ENCODE assay signal across 23 cellular contexts in the genomic region with DNA sequence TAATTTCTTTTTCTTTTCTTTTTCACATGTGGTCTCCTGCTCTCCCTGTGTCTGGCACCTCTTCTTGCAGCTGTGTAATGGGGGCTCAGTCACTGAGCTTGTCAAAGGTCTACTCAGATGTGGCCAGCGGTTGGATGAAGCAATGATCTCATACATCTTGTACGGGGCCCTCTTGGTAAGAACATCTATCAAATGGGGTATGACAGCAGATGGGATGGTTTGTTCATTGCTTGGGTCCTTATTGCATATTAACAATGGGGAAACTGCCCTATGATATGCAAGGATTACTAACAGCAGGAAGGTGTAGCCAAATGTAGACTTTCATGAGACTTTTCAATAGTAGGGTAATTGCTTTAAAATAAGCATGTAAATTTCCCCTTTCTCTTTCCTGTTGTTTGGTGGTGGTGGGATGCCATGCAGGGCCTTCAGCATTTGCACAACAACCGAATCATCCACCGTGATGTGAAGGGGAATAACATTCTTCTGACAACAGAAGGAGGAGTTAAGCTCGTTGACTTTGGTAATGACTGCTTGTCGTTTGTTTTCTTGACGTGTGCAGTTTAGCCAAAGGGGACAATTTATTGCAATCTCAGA. TPM values are rescaled to one million over a fixed set of nuclear protein-coding genes. Genes with fewer than 3 reads are reported as not detected.
A peak's percentile ranks its signal among the peaks of the same experiment; 100 is the strongest.
DNase-seq lines count a peak whose midpoint lies in the region; ATAC-seq and TF ChIP-seq lines count a peak whose summit lies in the region.
"Had no signal": no experiment of that assay in that cellular context is flagged by ENCODE, and none has a peak within 500 bp of the region (broad histone marks: within the 10 kb centered on the region; RNA-seq: fewer than 3 reads in every experiment).

No MANE protein-coding gene starts in this region.

- H3K27ac Mint-ChIP-seq in endothelial cell (ENCODE audit: unreplicated experiment), result peak overlapping the region; percentile 59
- H3K27ac Mint-ChIP-seq in activated CD4-positive, alpha-beta T cell treated with anti-CD3 and anti-CD28 coated beads for 36 hours, result no peak overlapping the region
- H3K27ac Mint-ChIP-seq: activated naive CD8-positive, alpha-beta T cell; IgD-negative memory B cell had no signal

- no peaks in the 10 kb centered on the region for H3K9me1 ChIP-seq in IMR-90 (ENCODE audit: insufficient read depth, low read length)

- dilution Hi-C loops in IMR-90 (cut with HindIII; ENCODE audit: low sequenced_read_pairs, unreplicated experiment), result no loop called here

- H4K20me1 ChIP-seq in IMR-90 (ENCODE audit: insufficient read depth, low read length) (no peaks in the 10 kb centered on the region), smooth muscle cell (ENCODE audit: low read depth) (no peaks in the 10 kb centered on the region)
- H4K20me1 ChIP-seq: BLaER1 treated with 17β-estradiol and CSF1 and Interleukin-3, amounts not matched to agents 10 nM and 100 nM had no signal

- H3K14ac ChIP-seq in IMR-90 (replicated peaks; ENCODE audit: low read depth, low read length), result no peak overlapping the region

- in situ Hi-C loops in IMR-90 (cut with MboI; ENCODE audit: low sequenced_read_pairs), result no loop called here

- H4K5ac ChIP-seq in IMR-90 (ENCODE audit: low read depth, low read length), result no peak overlapping the region

- POLR2A ChIA-PET in IMR-90 (lab: Charles Lee; ENCODE audit: unreplicated experiment), result no interaction called here
- POLR2A ChIA-PET in activated CD4-positive, alpha-beta T cell treated with anti-CD3 and anti-CD28 coated beads for 36 hours (lab: Charles Lee), result no interaction called here

- no peaks in the 10 kb centered on the region for H3K27me3 ChIP-seq in IMR-90 (ENCODE audit: control insufficient read depth, insufficient read depth, low read length)
- H3K27me3 ChIP-seq in smooth muscle cell (ENCODE audit: low read depth), result no peaks in the 10 kb centered on the region
- H3K27me3 ChIP-seq: BLaER1 treated with 17β-estradiol and CSF1 and Interleukin-3, amounts not matched to agents 10 nM and 100 nM; brain microvascular endothelial cell; transverse colon had no signal

- H3K4me3 ChIP-seq in IMR-90 (ENCODE audit: insufficient read depth, low read depth, low read length) (no peak overlapping the region), smooth muscle cell (no peak overlapping the region)
- H3K4me3 ChIP-seq: BLaER1 treated with 17β-estradiol and CSF1 and Interleukin-3, amounts not matched to agents 10 nM and 100 nM; transverse colon had no signal

- peaks cover 29% of the 10 kb centered on the region for H3K4me1 Mint-ChIP-seq in endothelial cell (ENCODE audit: unreplicated experiment)
- no peaks in the 10 kb centered on the region for H3K4me1 Mint-ChIP-seq in activated CD4-positive, alpha-beta T cell treated with anti-CD3 and anti-CD28 coated beads for 36 hours

- no peak overlapping the region for H3K4me3 Mint-ChIP-seq in endothelial cell (ENCODE audit: unreplicated experiment)
- no peak overlapping the region for H3K4me3 Mint-ChIP-seq in activated CD4-positive, alpha-beta T cell treated with anti-CD3 and anti-CD28 coated beads for 36 hours
- H3K4me3 Mint-ChIP-seq: activated naive CD8-positive, alpha-beta T cell; activated T-cell treated with anti-CD3 and anti-CD28 coated beads, Interleukin-2, amount 50 U/mL, for 4 hours; IgD-negative memory B cell had no signal

- H2BK5ac ChIP-seq in IMR-90 (ENCODE audit: low read depth, low read length, poor library complexity, severe bottlenecking), result no peak overlapping the region

- no peak for TF ChIP-seq RAD21 in IMR-90 (IDR thresholded peaks at IDR 0.05; ENCODE audit: low read length)

- ATAC-seq in IMR-90 (ENCODE audit: low read depth), result no peak
- no peak for ATAC-seq in HG02759 (IDR thresholded peaks at IDR 0.05; ENCODE audit: unreplicated experiment)
- ATAC-seq in activated CD4-positive, alpha-beta T cell treated with anti-CD3 and anti-CD28 coated beads for 36 hours, result no peak
- ATAC-seq: activated T-cell treated with anti-CD3 and anti-CD28 coated beads, Interleukin-2, amount 50 U/mL, for 4 hours; esophagus mucosa; left colon had no signal

- H2AK5ac ChIP-seq in IMR-90 (ENCODE audit: low read depth, low read length), result no peak overlapping the region

- intact Hi-C loops in IMR-90 (cut with micrococcal nuclease), result no loop called here
- intact Hi-C loops in activated CD4-positive, alpha-beta T cell treated with anti-CD3 and anti-CD28 coated beads for 36 hours (cut with DNase I, micrococcal nuclease), result no loop called here

- H3K9ac ChIP-seq in IMR-90 (ENCODE audit: low read depth, low read length), result no peak overlapping the region
- no peak overlapping the region for H3K9ac ChIP-seq in smooth muscle cell (ENCODE audit: low read depth)
- H3K9ac ChIP-seq: BLaER1 treated with 17β-estradiol and CSF1 and Interleukin-3, amounts not matched to agents 10 nM and 100 nM had no signal

- no peak overlapping the region for H3K4me2 ChIP-seq in IMR-90 (ENCODE audit: low read depth, low read length)
- no peak overlapping the region for H3K4me2 ChIP-seq in smooth muscle cell

- H3K79me2 ChIP-seq in smooth muscle cell (ENCODE audit: low read depth), result no peaks in the 10 kb centered on the region

- H3K9me3 Mint-ChIP-seq in endothelial cell (ENCODE audit: unreplicated experiment), result no peaks in the 10 kb centered on the region
- H3K9me3 Mint-ChIP-seq in activated CD4-positive, alpha-beta T cell treated with anti-CD3 and anti-CD28 coated beads for 36 hours (ENCODE audit: low read depth), result peaks cover 6% of the 10 kb centered on the region
- H3K9me3 Mint-ChIP-seq: activated T-cell treated with anti-CD3 and anti-CD28 coated beads, Interleukin-2, amount 50 U/mL, for 4 hours had no signal

- H3K18ac ChIP-seq in IMR-90 (ENCODE audit: low read depth, low read length), result no peak overlapping the region

- no peak overlapping the region for H2BK20ac ChIP-seq in IMR-90 (ENCODE audit: low read depth, low read length)

- H3F3A ChIP-seq in smooth muscle cell (ENCODE audit: low read depth), result no peaks in the 10 kb centered on the region

- TF ChIP-seq POLR2A in IMR-90 (IDR thresholded peaks at IDR 0.05; ENCODE audit: low read depth, low read length), result no peak

- no peak overlapping the region for H2AFZ ChIP-seq in IMR-90 (replicated peaks; ENCODE audit: low read length, poor library complexity)
- H2AFZ ChIP-seq in smooth muscle cell (ENCODE audit: low read depth), result peak overlapping the region; percentile 44

- H4K91ac ChIP-seq in IMR-90 (ENCODE audit: insufficient read depth, low read depth, low read length), result no peak overlapping the region

- H3K27me3 Mint-ChIP-seq in endothelial cell (ENCODE audit: unreplicated experiment), result peaks cover 2% of the 10 kb centered on the region
- no peaks in the 10 kb centered on the region for H3K27me3 Mint-ChIP-seq in activated CD4-positive, alpha-beta T cell treated with anti-CD3 and anti-CD28 coated beads for 36 hours
- H3K27me3 Mint-ChIP-seq: activated naive CD8-positive, alpha-beta T cell had no signal

- peak; percentile 8 for DNase-seq in NCI-H1694 (lab: John Stamatoyannopoulos, UW)
- no peak for DNase-seq in NCI-H1694 treated with DMSO at 0.1 percent for 48 hours (lab: John Stamatoyannopoulos, UW)
- no peak for DNase-seq in IMR-90
- DNase-seq in endothelial cell (ENCODE audit: low spot score), result no peak
- DNase-seq in smooth muscle cell (lab: John Stamatoyannopoulos, UW; ENCODE audit: unreplicated experiment), result no peak
- no peak for DNase-seq in SKM-1 (lab: John Stamatoyannopoulos, UW; ENCODE audit: unreplicated experiment)
- no peak for DNase-seq in activated CD4-positive, alpha-beta T cell treated with anti-CD3 and anti-CD28 coated beads for 36 hours
- DNase-seq: 8988T; activated CD4-positive, alpha-beta T cell treated with anti-CD3 and anti-CD28 coated beads, Interleukin-2, amount 50 U/mL, for 48 hours; activated T-cell treated with anti-CD3 and anti-CD28 coated beads, Interleukin-2, amount 50 U/mL, for 4 hours; brain microvascular endothelial cell; dermis blood vessel endothelial cell; left colon; NCI-H1048; NK-92 treated with Interleukin-12 subunit alpha and Interleukin-12 subunit beta, amount 100 ng/mL, for 24 hours; stimulated activated naive CD4-positive, alpha-beta T cell; T-helper 1 cell; transverse colon had no signal

- H3K4me1 ChIP-seq in IMR-90 (ENCODE audit: control insufficient read depth, insufficient read depth, low read length), result peaks cover 3% of the 10 kb centered on the region
- H3K4me1 ChIP-seq in smooth muscle cell (ENCODE audit: low read depth), result peaks cover 28% of the 10 kb centered on the region
- H3K4me1 ChIP-seq: transverse colon had no signal

- H3K4ac ChIP-seq in IMR-90 (ENCODE audit: low read depth, low read length), result no peak overlapping the region

- no peak overlapping the region for H3K56ac ChIP-seq in IMR-90 (ENCODE audit: extremely low read depth, insufficient read depth, low read length)

- CTCF ChIA-PET in IMR-90 (lab: Yijun Ruan, JAX), result interaction anchor here (0.6 kb wide), 1 partner anchor 156 kb away, joined by 4 read pairs; no protein-coding TSS in a partner anchor
- CTCF ChIA-PET in activated CD4-positive, alpha-beta T cell treated with anti-CD3 and anti-CD28 coated beads for 36 hours (lab: Charles Lee), result interaction anchor here (0.7 kb wide), 1 partner anchor 17 kb away, joined by 3 read pairs; no protein-coding TSS in a partner anchor

- TF ChIP-seq CTCF in IMR-90 (conservative IDR thresholded peaks at IDR 0.05; ENCODE audit: low read depth, low read length) (no peak), endothelial cell (IDR thresholded peaks at IDR 0.05; ENCODE audit: unreplicated experiment) (no peak), smooth muscle cell (IDR thresholded peaks at IDR 0.05; ENCODE audit: borderline replicate concordance, insufficient read depth, poor library complexity, severe bottlenecking) (no peak)

- H3K9me3 ChIP-seq in IMR-90 (ENCODE audit: control insufficient read depth, insufficient read depth, low read length) (no peaks in the 10 kb centered on the region), smooth muscle cell (replicated peaks; ENCODE audit: low read depth) (no peaks in the 10 kb centered on the region)
- H3K9me3 ChIP-seq: BLaER1 treated with 17β-estradiol and CSF1 and Interleukin-3, amounts not matched to agents 10 nM and 100 nM; transverse colon had no signal

- no peak overlapping the region for H2AK9ac ChIP-seq in IMR-90 (replicated peaks; ENCODE audit: low read depth, low read length, poor library complexity)

- H3K36me3 Mint-ChIP-seq in endothelial cell (ENCODE audit: low read depth, unreplicated experiment), result no peaks in the 10 kb centered on the region
- no peaks in the 10 kb centered on the region for H3K36me3 Mint-ChIP-seq in activated CD4-positive, alpha-beta T cell treated with anti-CD3 and anti-CD28 coated beads for 36 hours (ENCODE audit: low read depth)
- H3K36me3 Mint-ChIP-seq: activated naive CD8-positive, alpha-beta T cell; IgD-negative memory B cell had no signal

- 0 out of 2 replicates have a peak overlapping the region, but pooled peaks have one; percentile 11 for H3K23ac ChIP-seq in IMR-90 (ENCODE audit: low read depth, low read length)

- 10% methylated on average over 2 of the region's 7 CpGs; no CpG with 5 or more reads in 1 of the 2 experiments for WGBS in IMR-90 (ENCODE audit: extremely low coverage in 2 of 2, insufficient read length in 1 of 2), 2 experiments
- WGBS in smooth muscle cell (ENCODE audit: low lambda C conversion rate), result 28% methylated on average over 7 of the region's 7 CpGs

- no peak overlapping the region for H2BK15ac ChIP-seq in IMR-90 (ENCODE audit: low read depth, low read length)

- H2BK120ac ChIP-seq in IMR-90 (ENCODE audit: low read depth, low read length), result no peak overlapping the region

- H4K8ac ChIP-seq in IMR-90 (ENCODE audit: low read depth in 2 of 2, low read length in 2 of 2), result no peak overlapping the region

- H3K27ac ChIP-seq in IMR-90 (ENCODE audit: insufficient read depth, low read length) (no peak overlapping the region), smooth muscle cell (ENCODE audit: low read depth) (no peak overlapping the region)
- H3K27ac ChIP-seq: BLaER1 treated with 17β-estradiol and CSF1 and Interleukin-3, amounts not matched to agents 10 nM and 100 nM; brain microvascular endothelial cell; transverse colon had no signal

- H3K36me3 ChIP-seq in IMR-90 (ENCODE audit: control insufficient read depth, insufficient read depth, low read length) (no peaks in the 10 kb centered on the region), smooth muscle cell (ENCODE audit: low read depth) (no peaks in the 10 kb centered on the region)
- H3K36me3 ChIP-seq: BLaER1 treated with 17β-estradiol and CSF1 and Interleukin-3, amounts not matched to agents 10 nM and 100 nM; brain microvascular endothelial cell; transverse colon had no signal

- no peaks in the 10 kb centered on the region for H3K79me1 ChIP-seq in IMR-90 (ENCODE audit: low read depth in 1 of 2, low read length in 2 of 2)

- no TSS peak for BruUV-seq in IMR-90 (replicated peaks; lab: Mats Ljungman, UMichigan)

RNA-seq across cellular contexts. Expression of gene MYO3B, which starts 36.5 kb away (rescaled TPM):
- not detected in 2 replicates for total RNA-seq in IMR-90 (2012; rRNA removed)
- polyA plus RNA-seq in IMR-90 (2012; rRNA removed), result 0.02 TPM in 1 of 2 replicates, not detected in the other
- not detected in 2 replicates for polyA plus RNA-seq in IMR-90 (2012; cell fraction: cytosol; rRNA removed)
- polyA plus RNA-seq in IMR-90 (2012; cell fraction: nucleus; rRNA removed; ENCODE audit: low replicate concordance), result 0.02 TPM in 1 of 2 replicates, not detected in the other
- total RNA-seq in endothelial cell (ENCODE audit: unreplicated experiment), result 1.3 TPM
- total RNA-seq in smooth muscle cell, result 1.3 and 3.1 TPM in 2 replicates
- 0.47 and 1.3 TPM in 2 replicates for polyA plus RNA-seq in smooth muscle cell
- 1 to 10 TPM in 1 of 2 experiments, under 1 TPM in 1; 0.97 to 1.2 TPM for total RNA-seq in activated CD4-positive, alpha-beta T cell treated with anti-CD3 and anti-CD28 coated beads for 36 hours
- total RNA-seq: dermis blood vessel endothelial cell had no signal
